In the genomic region with DNA sequence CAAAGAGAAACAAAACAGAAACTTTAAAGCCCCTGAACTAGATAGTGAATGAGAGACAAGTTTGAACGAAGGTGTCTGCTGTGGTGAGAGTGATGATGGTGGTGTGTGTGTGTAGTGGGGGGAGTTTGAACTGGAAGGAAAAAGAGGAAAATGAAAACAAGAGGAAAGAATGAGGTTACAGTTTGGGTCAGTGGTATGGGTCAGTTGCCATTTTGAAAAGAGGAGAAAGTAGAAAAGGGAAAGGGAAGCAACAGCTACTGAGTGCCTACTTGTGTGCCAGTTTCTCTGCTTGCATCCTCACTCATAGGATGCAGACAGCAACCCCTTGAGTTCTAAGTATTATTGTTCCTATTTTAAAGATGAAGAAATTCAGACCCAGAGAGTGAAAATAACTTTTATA, we compare ENCODE assay signal across 2 cellular contexts.
TF ChIP-seq lines count a peak whose summit lies in the region.

No MANE protein-coding gene starts in this region.

TF ChIP-seq in A549, 52 proteins besides CTCF, POLR2A, EP300 and RAD21 (continued from another document):
- TF ChIP-seq, protein P1, sequence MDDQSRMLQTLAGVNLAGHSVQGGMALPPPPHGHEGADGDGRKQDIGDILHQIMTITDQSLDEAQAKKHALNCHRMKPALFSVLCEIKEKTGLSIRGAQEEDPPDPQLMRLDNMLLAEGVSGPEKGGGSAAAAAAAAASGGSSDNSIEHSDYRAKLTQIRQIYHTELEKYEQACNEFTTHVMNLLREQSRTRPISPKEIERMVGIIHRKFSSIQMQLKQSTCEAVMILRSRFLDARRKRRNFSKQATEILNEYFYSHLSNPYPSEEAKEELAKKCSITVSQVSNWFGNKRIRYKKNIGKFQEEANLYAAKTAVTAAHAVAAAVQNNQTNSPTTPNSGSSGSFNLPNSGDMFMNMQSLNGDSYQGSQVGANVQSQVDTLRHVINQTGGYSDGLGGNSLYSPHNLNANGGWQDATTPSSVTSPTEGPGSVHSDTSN (IDR thresholded peaks at IDR 0.05), result no peak
- no peak for TF ChIP-seq MYC (IDR thresholded peaks at IDR 0.05; ENCODE audit: borderline replicate concordance, low read length)
- TF ChIP-seq CBX8 (IDR thresholded peaks at IDR 0.05), result no peak
- TF ChIP-seq, protein P2, sequence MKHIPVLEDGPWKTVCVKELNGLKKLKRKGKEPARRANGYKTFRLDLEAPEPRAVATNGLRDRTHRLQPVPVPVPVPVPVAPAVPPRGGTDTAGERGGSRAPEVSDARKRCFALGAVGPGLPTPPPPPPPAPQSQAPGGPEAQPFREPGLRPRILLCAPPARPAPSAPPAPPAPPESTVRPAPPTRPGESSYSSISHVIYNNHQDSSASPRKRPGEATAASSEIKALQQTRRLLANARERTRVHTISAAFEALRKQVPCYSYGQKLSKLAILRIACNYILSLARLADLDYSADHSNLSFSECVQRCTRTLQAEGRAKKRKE (CRISPR knock-in tag; IDR thresholded peaks at IDR 0.05; ENCODE audit: low read depth), result no peak
- TF ChIP-seq HOXB5 (CRISPR knock-in tag; IDR thresholded peaks at IDR 0.05), result no peak
- TF ChIP-seq RFX5 (IDR thresholded peaks at IDR 0.05), result no peak
- no peak for TF ChIP-seq PHF8 (IDR thresholded peaks at IDR 0.05; ENCODE audit: borderline replicate concordance, low read depth)
- no peak for TF ChIP-seq ZFP36 (IDR thresholded peaks at IDR 0.05; ENCODE audit: borderline replicate concordance, partially characterized antibody)
- TF ChIP-seq CHD2 (IDR thresholded peaks at IDR 0.05; ENCODE audit: low read length, partially characterized antibody), result no peak
- no peak for TF ChIP-seq HOXA7 (CRISPR knock-in tag; IDR thresholded peaks at IDR 0.05)

TF ChIP-seq in WTC11, 78 proteins besides CTCF, POLR2A, EP300 and RAD21 (continued from another document):
- TF ChIP-seq ATF1 (CRISPR knock-in tag; IDR thresholded peaks at IDR 0.05) (no peak), TP53 (CRISPR knock-in tag; IDR thresholded peaks at IDR 0.05) (no peak), SP1 (CRISPR knock-in tag; conservative IDR thresholded peaks at IDR 0.05) (no peak), NFE2L1 (CRISPR knock-in tag; IDR thresholded peaks at IDR 0.05) (no peak), NR3C1 (CRISPR knock-in tag; conservative IDR thresholded peaks at IDR 0.05; ENCODE audit: low read depth) (no peak), ZNF317 (CRISPR knock-in tag; IDR thresholded peaks at IDR 0.05; ENCODE audit: borderline replicate concordance, low read depth) (no peak), TEAD4 (CRISPR knock-in tag; IDR thresholded peaks at IDR 0.05) (no peak), NFYB (CRISPR knock-in tag; conservative IDR thresholded peaks at IDR 0.05; ENCODE audit: low read depth) (no peak), SMAD3 (CRISPR knock-in tag; IDR thresholded peaks at IDR 0.05; ENCODE audit: borderline replicate concordance) (no peak), ZNF396 (CRISPR knock-in tag; IDR thresholded peaks at IDR 0.05; ENCODE audit: borderline replicate concordance) (no peak)
- TF ChIP-seq, protein P3, sequence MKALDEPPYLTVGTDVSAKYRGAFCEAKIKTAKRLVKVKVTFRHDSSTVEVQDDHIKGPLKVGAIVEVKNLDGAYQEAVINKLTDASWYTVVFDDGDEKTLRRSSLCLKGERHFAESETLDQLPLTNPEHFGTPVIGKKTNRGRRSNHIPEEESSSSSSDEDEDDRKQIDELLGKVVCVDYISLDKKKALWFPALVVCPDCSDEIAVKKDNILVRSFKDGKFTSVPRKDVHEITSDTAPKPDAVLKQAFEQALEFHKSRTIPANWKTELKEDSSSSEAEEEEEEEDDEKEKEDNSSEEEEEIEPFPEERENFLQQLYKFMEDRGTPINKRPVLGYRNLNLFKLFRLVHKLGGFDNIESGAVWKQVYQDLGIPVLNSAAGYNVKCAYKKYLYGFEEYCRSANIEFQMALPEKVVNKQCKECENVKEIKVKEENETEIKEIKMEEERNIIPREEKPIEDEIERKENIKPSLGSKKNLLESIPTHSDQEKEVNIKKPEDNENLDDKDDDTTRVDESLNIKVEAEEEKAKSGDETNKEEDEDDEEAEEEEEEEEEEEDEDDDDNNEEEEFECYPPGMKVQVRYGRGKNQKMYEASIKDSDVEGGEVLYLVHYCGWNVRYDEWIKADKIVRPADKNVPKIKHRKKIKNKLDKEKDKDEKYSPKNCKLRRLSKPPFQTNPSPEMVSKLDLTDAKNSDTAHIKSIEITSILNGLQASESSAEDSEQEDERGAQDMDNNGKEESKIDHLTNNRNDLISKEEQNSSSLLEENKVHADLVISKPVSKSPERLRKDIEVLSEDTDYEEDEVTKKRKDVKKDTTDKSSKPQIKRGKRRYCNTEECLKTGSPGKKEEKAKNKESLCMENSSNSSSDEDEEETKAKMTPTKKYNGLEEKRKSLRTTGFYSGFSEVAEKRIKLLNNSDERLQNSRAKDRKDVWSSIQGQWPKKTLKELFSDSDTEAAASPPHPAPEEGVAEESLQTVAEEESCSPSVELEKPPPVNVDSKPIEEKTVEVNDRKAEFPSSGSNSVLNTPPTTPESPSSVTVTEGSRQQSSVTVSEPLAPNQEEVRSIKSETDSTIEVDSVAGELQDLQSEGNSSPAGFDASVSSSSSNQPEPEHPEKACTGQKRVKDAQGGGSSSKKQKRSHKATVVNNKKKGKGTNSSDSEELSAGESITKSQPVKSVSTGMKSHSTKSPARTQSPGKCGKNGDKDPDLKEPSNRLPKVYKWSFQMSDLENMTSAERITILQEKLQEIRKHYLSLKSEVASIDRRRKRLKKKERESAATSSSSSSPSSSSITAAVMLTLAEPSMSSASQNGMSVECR (CRISPR knock-in tag; IDR thresholded peaks at IDR 0.05; ENCODE audit: borderline replicate concordance), result no peak
- TF ChIP-seq, protein P4, sequence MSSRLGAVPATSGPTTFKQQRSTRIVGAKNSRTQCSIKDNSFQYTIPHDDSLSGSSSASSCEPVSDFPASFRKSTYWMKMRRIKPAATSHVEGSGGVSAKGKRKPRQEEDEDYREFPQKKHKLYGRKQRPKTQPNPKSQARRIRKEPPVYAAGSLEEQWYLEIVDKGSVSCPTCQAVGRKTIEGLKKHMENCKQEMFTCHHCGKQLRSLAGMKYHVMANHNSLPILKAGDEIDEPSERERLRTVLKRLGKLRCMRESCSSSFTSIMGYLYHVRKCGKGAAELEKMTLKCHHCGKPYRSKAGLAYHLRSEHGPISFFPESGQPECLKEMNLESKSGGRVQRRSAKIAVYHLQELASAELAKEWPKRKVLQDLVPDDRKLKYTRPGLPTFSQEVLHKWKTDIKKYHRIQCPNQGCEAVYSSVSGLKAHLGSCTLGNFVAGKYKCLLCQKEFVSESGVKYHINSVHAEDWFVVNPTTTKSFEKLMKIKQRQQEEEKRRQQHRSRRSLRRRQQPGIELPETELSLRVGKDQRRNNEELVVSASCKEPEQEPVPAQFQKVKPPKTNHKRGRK (CRISPR knock-in tag; IDR thresholded peaks at IDR 0.05; ENCODE audit: borderline replicate concordance), result no peak
- TF ChIP-seq, protein P5, sequence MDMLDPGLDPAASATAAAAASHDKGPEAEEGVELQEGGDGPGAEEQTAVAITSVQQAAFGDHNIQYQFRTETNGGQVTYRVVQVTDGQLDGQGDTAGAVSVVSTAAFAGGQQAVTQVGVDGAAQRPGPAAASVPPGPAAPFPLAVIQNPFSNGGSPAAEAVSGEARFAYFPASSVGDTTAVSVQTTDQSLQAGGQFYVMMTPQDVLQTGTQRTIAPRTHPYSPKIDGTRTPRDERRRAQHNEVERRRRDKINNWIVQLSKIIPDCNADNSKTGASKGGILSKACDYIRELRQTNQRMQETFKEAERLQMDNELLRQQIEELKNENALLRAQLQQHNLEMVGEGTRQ (CRISPR knock-in tag; IDR thresholded peaks at IDR 0.05), result no peak
